29 cellular contexts compared by ENCODE assay signal in genomic region chr5:4113905-4114304, GRCh38.
"Had no signal": no experiment of that assay in that cellular context is flagged by ENCODE, and none has a peak within 500 bp of the region (broad histone marks: within the 10 kb centered on the region; RNA-seq: fewer than 3 reads in every experiment).

No MANE protein-coding gene starts in this region.

- H3K27me3 Mint-ChIP-seq: stimulated activated naive B cell treated with anti-CD40 and anti-IgM and Interleukin-4, amounts not matched to agents 10 μg/mL and 1 μg/mL and 100 μg/mL, for 72 hours; stimulated activated naive CD8-positive, alpha-beta T cell treated with anti-CD3 and anti-CD28 coated beads, Interleukin-15, Interleukin-2, amounts not matched to agents 100 ng/mL and 50 ng/mL, for 24 hours had no signal

- H2AFZ ChIP-seq: neural progenitor cell, parathyroid adenoma had no signal

- H3K4me1 Mint-ChIP-seq: stimulated activated effector memory CD8-positive, alpha-beta T cell treated with anti-CD3 and anti-CD28 coated beads, Interleukin-12 subunit alpha, Interleukin-12 subunit beta, amount 100 ng/mL, for 72 hours; stimulated activated naive B cell treated with anti-CD40 and anti-IgM and Interleukin-4, amounts not matched to agents 10 μg/mL and 1 μg/mL and 100 μg/mL, for 72 hours had no signal

- H3K36me3 ChIP-seq: neural progenitor cell, ovary, spleen, stomach, thoracic aorta, thyroid gland, tibial nerve, upper lobe of left lung, vagina had no signal

- H3K4me2 ChIP-seq: neural progenitor cell, smooth muscle cell had no signal

- H3K9ac ChIP-seq: neural progenitor cell, parathyroid adenoma had no signal

- H3K27ac Mint-ChIP-seq: natural killer cell; nephron; neural progenitor cell; progenitor cell of endocrine pancreas; stimulated activated effector memory CD8-positive, alpha-beta T cell treated with anti-CD3 and anti-CD28 coated beads, Interleukin-12 subunit alpha, Interleukin-12 subunit beta, amount 100 ng/mL, for 72 hours; stimulated activated naive B cell treated with anti-CD40 and anti-IgM and Interleukin-4, amounts not matched to agents 10 μg/mL and 1 μg/mL and 100 μg/mL, for 72 hours; stimulated activated naive CD8-positive, alpha-beta T cell treated with anti-CD3 and anti-CD28 coated beads, Interleukin-15, Interleukin-2, amounts not matched to agents 100 ng/mL and 50 ng/mL, for 24 hours had no signal

- H3K79me2 ChIP-seq: parathyroid adenoma had no signal

- H3K9me3 ChIP-seq: ovary, psoas muscle, stomach, thoracic aorta, thyroid gland, tibial nerve, upper lobe of left lung, vagina had no signal

- DNase-seq: natural killer cell; occipital lobe; ovary; posterior cingulate gyrus; psoas muscle; right cardiac atrium; spleen; stimulated activated CD4-positive, alpha-beta T cell treated with anti-CD3 and anti-CD28 coated beads, Interleukin-12 subunit alpha, Interleukin-12 subunit beta, amount 100 ng/mL, for 4 hours; stimulated activated CD4-positive, alpha-beta T cell treated with anti-CD3 and anti-CD28 coated beads, Interleukin-2, amount 100 ng/mL, for 24 hours; stimulated activated CD4-positive, alpha-beta T cell treated with anti-CD3 and anti-CD28 coated beads, Interleukin-2, amount 100 ng/mL, for 48 hours; stimulated activated CD4-positive, alpha-beta T cell treated with anti-CD3 and anti-CD28 coated beads, Interleukin-4, amount 100 ng/mL, for 24 hours; stimulated activated naive B cell treated with anti-CD40 and anti-IgM and Interleukin-4, amounts not matched to agents 10 μg/mL and 1 μg/mL and 100 μg/mL, for 72 hours; stimulated activated naive CD4-positive, alpha-beta T cell treated with Interleukin-2 at 50 U/mL for 16 hours; stomach; thyroid gland; trophoblast cell; upper lobe of left lung had no signal

- H3K4me3 Mint-ChIP-seq: natural killer cell; nephron; neural progenitor cell; stimulated activated effector memory CD8-positive, alpha-beta T cell treated with anti-CD3 and anti-CD28 coated beads, Interleukin-12 subunit alpha, Interleukin-12 subunit beta, amount 100 ng/mL, for 72 hours; stimulated activated naive B cell treated with anti-CD40 and anti-IgM and Interleukin-4, amounts not matched to agents 10 μg/mL and 1 μg/mL and 100 μg/mL, for 72 hours; stimulated activated naive CD8-positive, alpha-beta T cell treated with anti-CD3 and anti-CD28 coated beads, Interleukin-15, Interleukin-2, amounts not matched to agents 100 ng/mL and 50 ng/mL, for 24 hours had no signal

- H3K27ac ChIP-seq: neural progenitor cell, ovary, parathyroid adenoma, psoas muscle, skin epidermis, spleen, stomach, thoracic aorta, thyroid gland, tibial nerve, upper lobe of left lung, vagina had no signal

- ATAC-seq: psoas muscle; right cardiac atrium; sciatic nerve; stimulated activated effector memory CD8-positive, alpha-beta T cell treated with anti-CD3 and anti-CD28 coated beads, Interleukin-12 subunit alpha, Interleukin-12 subunit beta, amount 100 ng/mL, for 72 hours; stimulated activated naive B cell treated with anti-CD40 and anti-IgM and Interleukin-4, amounts not matched to agents 10 μg/mL and 1 μg/mL and 100 μg/mL, for 72 hours had no signal

- H3K36me3 Mint-ChIP-seq: natural killer cell; neural progenitor cell; stimulated activated effector memory CD8-positive, alpha-beta T cell treated with anti-CD3 and anti-CD28 coated beads, Interleukin-12 subunit alpha, Interleukin-12 subunit beta, amount 100 ng/mL, for 72 hours; stimulated activated naive B cell treated with anti-CD40 and anti-IgM and Interleukin-4, amounts not matched to agents 10 μg/mL and 1 μg/mL and 100 μg/mL, for 72 hours had no signal

- H3K27me3 ChIP-seq: neural progenitor cell, ovary, spleen, stomach, thyroid gland, tibial nerve, upper lobe of left lung, vagina had no signal

- H3K4me1 ChIP-seq: neural progenitor cell, parathyroid adenoma, psoas muscle, spleen, stomach, thyroid gland, tibial nerve, upper lobe of left lung, vagina had no signal

- H3K4me3 ChIP-seq: neural progenitor cell, ovary, psoas muscle, skin epidermis, smooth muscle cell, spleen, stomach, thoracic aorta, thyroid gland, tibial nerve, upper lobe of left lung, vagina had no signal

- H3K9me3 Mint-ChIP-seq: nephron; neural progenitor cell; stimulated activated naive B cell treated with anti-CD40 and anti-IgM and Interleukin-4, amounts not matched to agents 10 μg/mL and 1 μg/mL and 100 μg/mL, for 72 hours; stimulated activated naive CD8-positive, alpha-beta T cell treated with anti-CD3 and anti-CD28 coated beads, Interleukin-15, Interleukin-2, amounts not matched to agents 100 ng/mL and 50 ng/mL, for 24 hours had no signal
